Comparison of ENCODE assay signal across 1 cellular context in the genomic region with DNA sequence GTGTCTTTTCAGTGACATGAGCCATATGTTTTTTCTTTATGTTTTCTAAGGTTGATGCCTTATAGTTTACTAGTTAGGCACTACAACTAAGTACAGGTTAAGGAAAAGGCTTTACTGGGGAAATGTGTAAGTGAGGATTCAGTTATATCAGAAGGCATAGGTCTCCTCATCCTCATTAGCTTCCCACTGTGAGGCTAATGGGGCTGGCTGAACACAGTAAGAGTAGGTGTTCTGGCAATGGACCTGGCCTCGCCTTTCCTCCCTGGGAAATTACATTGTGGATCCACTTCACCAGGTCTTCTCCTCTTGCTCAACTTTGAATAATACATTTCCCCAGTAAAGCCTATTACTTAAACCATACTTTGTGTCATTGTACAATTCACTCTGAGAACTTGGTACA.
TF ChIP-seq lines count a peak whose summit lies in the region.

No MANE protein-coding gene starts in this region.

TF ChIP-seq in GM23338, 12 proteins besides CTCF, POLR2A, EP300 and RAD21 (continued from another document):
- TF ChIP-seq, protein P1, sequence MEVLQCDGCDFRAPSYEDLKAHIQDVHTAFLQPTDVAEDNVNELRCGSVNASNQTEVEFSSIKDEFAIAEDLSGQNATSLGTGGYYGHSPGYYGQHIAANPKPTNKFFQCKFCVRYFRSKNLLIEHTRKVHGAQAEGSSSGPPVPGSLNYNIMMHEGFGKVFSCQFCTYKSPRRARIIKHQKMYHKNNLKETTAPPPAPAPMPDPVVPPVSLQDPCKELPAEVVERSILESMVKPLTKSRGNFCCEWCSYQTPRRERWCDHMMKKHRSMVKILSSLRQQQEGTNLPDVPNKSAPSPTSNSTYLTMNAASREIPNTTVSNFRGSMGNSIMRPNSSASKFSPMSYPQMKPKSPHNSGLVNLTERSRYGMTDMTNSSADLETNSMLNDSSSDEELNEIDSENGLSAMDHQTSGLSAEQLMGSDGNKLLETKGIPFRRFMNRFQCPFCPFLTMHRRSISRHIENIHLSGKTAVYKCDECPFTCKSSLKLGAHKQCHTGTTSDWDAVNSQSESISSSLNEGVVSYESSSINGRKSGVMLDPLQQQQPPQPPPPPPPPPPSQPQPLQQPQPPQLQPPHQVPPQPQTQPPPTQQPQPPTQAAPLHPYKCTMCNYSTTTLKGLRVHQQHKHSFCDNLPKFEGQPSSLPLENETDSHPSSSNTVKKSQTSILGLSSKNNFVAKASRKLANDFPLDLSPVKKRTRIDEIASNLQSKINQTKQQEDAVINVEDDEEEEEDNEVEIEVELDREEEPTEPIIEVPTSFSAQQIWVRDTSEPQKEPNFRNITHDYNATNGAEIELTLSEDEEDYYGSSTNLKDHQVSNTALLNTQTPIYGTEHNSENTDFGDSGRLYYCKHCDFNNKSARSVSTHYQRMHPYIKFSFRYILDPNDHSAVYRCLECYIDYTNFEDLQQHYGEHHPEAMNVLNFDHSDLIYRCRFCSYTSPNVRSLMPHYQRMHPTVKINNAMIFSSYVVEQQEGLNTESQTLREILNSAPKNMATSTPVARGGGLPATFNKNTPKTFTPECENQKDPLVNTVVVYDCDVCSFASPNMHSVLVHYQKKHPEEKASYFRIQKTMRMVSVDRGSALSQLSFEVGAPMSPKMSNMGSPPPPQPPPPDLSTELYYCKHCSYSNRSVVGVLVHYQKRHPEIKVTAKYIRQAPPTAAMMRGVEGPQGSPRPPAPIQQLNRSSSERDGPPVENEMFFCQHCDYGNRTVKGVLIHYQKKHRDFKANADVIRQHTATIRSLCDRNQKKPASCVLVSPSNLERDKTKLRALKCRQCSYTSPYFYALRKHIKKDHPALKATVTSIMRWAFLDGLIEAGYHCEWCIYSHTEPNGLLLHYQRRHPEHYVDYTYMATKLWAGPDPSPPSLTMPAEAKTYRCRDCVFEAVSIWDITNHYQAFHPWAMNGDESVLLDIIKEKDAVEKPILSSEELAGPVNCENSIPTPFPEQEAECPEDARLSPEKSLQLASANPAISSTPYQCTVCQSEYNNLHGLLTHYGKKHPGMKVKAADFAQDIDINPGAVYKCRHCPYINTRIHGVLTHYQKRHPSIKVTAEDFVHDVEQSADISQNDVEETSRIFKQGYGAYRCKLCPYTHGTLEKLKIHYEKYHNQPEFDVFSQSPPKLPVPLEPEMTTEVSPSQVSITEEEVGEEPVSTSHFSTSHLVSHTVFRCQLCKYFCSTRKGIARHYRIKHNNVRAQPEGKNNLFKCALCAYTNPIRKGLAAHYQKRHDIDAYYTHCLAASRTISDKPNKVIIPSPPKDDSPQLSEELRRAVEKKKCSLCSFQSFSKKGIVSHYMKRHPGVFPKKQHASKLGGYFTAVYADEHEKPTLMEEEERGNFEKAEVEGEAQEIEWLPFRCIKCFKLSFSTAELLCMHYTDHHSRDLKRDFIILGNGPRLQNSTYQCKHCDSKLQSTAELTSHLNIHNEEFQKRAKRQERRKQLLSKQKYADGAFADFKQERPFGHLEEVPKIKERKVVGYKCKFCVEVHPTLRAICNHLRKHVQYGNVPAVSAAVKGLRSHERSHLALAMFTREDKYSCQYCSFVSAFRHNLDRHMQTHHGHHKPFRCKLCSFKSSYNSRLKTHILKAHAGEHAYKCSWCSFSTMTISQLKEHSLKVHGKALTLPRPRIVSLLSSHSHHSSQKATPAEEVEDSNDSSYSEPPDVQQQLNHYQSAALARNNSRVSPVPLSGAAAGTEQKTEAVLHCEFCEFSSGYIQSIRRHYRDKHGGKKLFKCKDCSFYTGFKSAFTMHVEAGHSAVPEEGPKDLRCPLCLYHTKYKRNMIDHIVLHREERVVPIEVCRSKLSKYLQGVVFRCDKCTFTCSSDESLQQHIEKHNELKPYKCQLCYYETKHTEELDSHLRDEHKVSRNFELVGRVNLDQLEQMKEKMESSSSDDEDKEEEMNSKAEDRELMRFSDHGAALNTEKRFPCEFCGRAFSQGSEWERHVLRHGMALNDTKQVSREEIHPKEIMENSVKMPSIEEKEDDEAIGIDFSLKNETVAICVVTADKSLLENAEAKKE (CRISPR knock-in tag; IDR thresholded peaks at IDR 0.05), result no peak
- TF ChIP-seq STAT1 (IDR thresholded peaks at IDR 0.05; ENCODE audit: unreplicated experiment), result no peak
